Comparison of ENCODE assay signal across 15 cellular contexts in genomic region chr12:131204416-131205311, GRCh38.
DNase-seq lines count a peak whose midpoint lies in the region; ATAC-seq and TF ChIP-seq lines count a peak whose summit lies in the region.
"Had no signal": no experiment of that assay in that cellular context is flagged by ENCODE, and none has a peak within 500 bp of the region (broad histone marks: within the 10 kb centered on the region; RNA-seq: fewer than 3 reads in every experiment).

No MANE protein-coding gene starts in this region.

- no peaks in the 10 kb centered on the region for H4K20me1 ChIP-seq in mammary epithelial cell (ENCODE audit: insufficient read depth, low read length)

- H3K4me1 ChIP-seq in heart right ventricle (no peaks in the 10 kb centered on the region), upper lobe of left lung (no peaks in the 10 kb centered on the region), mammary epithelial cell (ENCODE audit: insufficient read depth, low read length) (no peaks in the 10 kb centered on the region)

- no peak overlapping the region for H3K27ac ChIP-seq in heart right ventricle
- no peak overlapping the region for H3K27ac ChIP-seq in upper lobe of left lung
- H3K27ac ChIP-seq in mammary epithelial cell (ENCODE audit: insufficient read depth, low read depth, low read length) = no peak overlapping the region

- H3K27me3 ChIP-seq in heart right ventricle (peaks cover 0 to 17% (median 0%) of the 10 kb centered on the region in 7 donors), upper lobe of left lung (no peaks in the 10 kb centered on the region), mammary epithelial cell (ENCODE audit: insufficient read depth, low read length) (no peaks in the 10 kb centered on the region)

- TF ChIP-seq CTCF in heart right ventricle (IDR thresholded peaks at IDR 0.05) (no peak), lower leg skin (IDR thresholded peaks at IDR 0.05) (no peak), upper lobe of left lung (IDR thresholded peaks at IDR 0.05) (no peak), mammary epithelial cell (conservative IDR thresholded peaks at IDR 0.05 in 1 of 2, IDR thresholded peaks at IDR 0.05 in 1 of 2; ENCODE audit: extremely low read depth in 1 of 2, insufficient read depth in 1 of 2, low read depth in 1 of 2, low read length in 2 of 2) (no peak)

- intact Hi-C loops in cardiac septum (cut with DNase I) (no loop called here), heart right ventricle (cut with DNase I) (no loop called here), lower leg skin (cut with DNase I; ENCODE audit: low total_unique reads) (no loop called here), mammary epithelial cell (cut with micrococcal nuclease) (no loop called here)

- CTCF ChIA-PET in mammary epithelial cell (lab: Charles Lee; ENCODE audit: low non-redundant PET) = no interaction called here

- H3K36me3 ChIP-seq in heart right ventricle (no peaks in the 10 kb centered on the region), upper lobe of left lung (no peaks in the 10 kb centered on the region), mammary epithelial cell (ENCODE audit: insufficient read depth, low read length) (no peaks in the 10 kb centered on the region)

- ATAC-seq in heart right ventricle = no peak
- no peak for ATAC-seq in upper lobe of left lung (ENCODE audit: low FRiP score in 2 of 2)
- no peak for ATAC-seq in GM21529 (IDR thresholded peaks at IDR 0.05; ENCODE audit: unreplicated experiment)
- ATAC-seq: GM12878, PC-3 had no signal

- H3K4me3 ChIP-seq in heart right ventricle = no peak overlapping the region
- H3K4me3 ChIP-seq in lower leg skin (ENCODE audit: low read depth, poor library complexity, severe bottlenecking) = no peak overlapping the region
- H3K4me3 ChIP-seq in upper lobe of left lung = no peak overlapping the region
- H3K4me3 ChIP-seq in mammary epithelial cell (replicated peaks in 1 of 3; ENCODE audit: insufficient read depth in 1 of 3, low read depth in 2 of 3, low read length in 3 of 3) = no peak overlapping the region
- H3K4me3 ChIP-seq: GM12878 had no signal

- H3K9me3 ChIP-seq in heart right ventricle (no peaks in the 10 kb centered on the region), upper lobe of left lung (no peaks in the 10 kb centered on the region), mammary epithelial cell (replicated peaks; ENCODE audit: insufficient read depth, low read length) (peaks cover 10% of the 10 kb centered on the region)

- WGBS in heart right ventricle, 2 donors = 69 to 72% methylated on average over 20 of the region's 20 CpGs
- WGBS in lower leg skin, 2 donors = 78 to 83% methylated on average over 16 to 20 of the region's 20 CpGs
- WGBS in upper lobe of left lung, 2 donors = 83 to 88% methylated on average over 7 to 20 of the region's 20 CpGs
- WGBS in mammary epithelial cell (ENCODE audit: low coverage, missing lambda C conversion rate) = 47% methylated on average over 14 of the region's 20 CpGs

- no peaks in the 10 kb centered on the region for H3K79me2 ChIP-seq in mammary epithelial cell (ENCODE audit: insufficient read depth, low read length)

- dilution Hi-C loops in mammary epithelial cell (cut with HindIII; ENCODE audit: low sequenced_read_pairs) = no loop called here

- H3K4me2 ChIP-seq in mammary epithelial cell (ENCODE audit: insufficient read depth, low read depth, low read length) = no peak overlapping the region

- no peak for TF ChIP-seq EP300 in upper lobe of left lung (IDR thresholded peaks at IDR 0.05)

- no peak overlapping the region for H2AFZ ChIP-seq in mammary epithelial cell (ENCODE audit: low read depth, low read length)

- no TSS peak for BruUV-seq in mammary epithelial cell (replicated peaks; lab: Mats Ljungman, UMichigan)

- no peak for TF ChIP-seq POLR2A in lower leg skin (IDR thresholded peaks at IDR 0.05)
- no peak for TF ChIP-seq POLR2A in upper lobe of left lung (IDR thresholded peaks at IDR 0.05)

- H3K9ac ChIP-seq in mammary epithelial cell (ENCODE audit: insufficient read depth, low read length) = no peak overlapping the region

- peak; percentile 51 for DNase-seq in cardiac septum (ENCODE audit: low spot score)
- DNase-seq in heart right ventricle = no peak
- DNase-seq in SK-N-DZ (ENCODE audit: low spot score) = peak; percentile 40
- DNase-seq in lower leg skin (ENCODE audit: low spot score in 2 of 2) = peak; percentile 5 to 64
- peak; percentile 16 to 67 for DNase-seq in upper lobe of left lung
- DNase-seq in mammary epithelial cell = no peak
- no peak for DNase-seq in stimulated activated CD4-positive, alpha-beta T cell treated with anti-CD3 and anti-CD28 coated beads, Interleukin-15, amount 100 ng/mL, for 24 hours
- DNase-seq: CD4-positive, CD25-positive, alpha-beta regulatory T cell; DMS53; NCI-H1436 treated with DMSO at 0.1 percent for 48 hours; NCI-H2081; NCI-H524 treated with DMSO at 0.1 percent for 48 hours; PC-3 had no signal

- in situ Hi-C loops in mammary epithelial cell (cut with MboI; ENCODE audit: low sequenced_read_pairs in 2 of 2) = no loop called here

Comparison
In these comparisons a context has a peak if more than half of its experiments do, and no peak if none do; other contexts are left out.
1. DNase-seq: peak in cardiac septum (single experiment), SK-N-DZ (single experiment), lower leg skin (2 of 2) and upper lobe of left lung (2 of 2); none in heart right ventricle (0 of 2), mammary epithelial cell (single experiment) and stimulated activated CD4-positive, alpha-beta T cell treated with anti-CD3 and anti-CD28 coated beads, Interleukin-15, amount 100 ng/mL, for 24 hours (single experiment).